In genomic region chr14:95140060-95140858, GRCh38 we compare ENCODE assay signal across 11 cellular contexts. TPM values are rescaled to one million over a fixed set of nuclear protein-coding genes. Genes with fewer than 3 reads are reported as not detected.
DNase-seq lines count a peak whose midpoint lies in the region; ATAC-seq, FAIRE-seq and TF ChIP-seq lines count a peak whose summit lies in the region.
"Had no signal": no experiment of that assay in that cellular context is flagged by ENCODE, and none has a peak within 500 bp of the region (broad histone marks: within the 10 kb centered on the region; RNA-seq: fewer than 3 reads in every experiment).

No MANE protein-coding gene starts in this region.

- H3K27ac Mint-ChIP-seq in WTC11: peak overlapping the region; percentile 92
- H3K27ac Mint-ChIP-seq in CD8-positive, alpha-beta memory T cell: peak overlapping the region in 4 of 8 donors; percentile 38 to 66 (median 50)

- CTCF ChIA-PET in WTC11 (lab: Charles Lee): interaction anchor here (1.3 kb wide), 1 partner anchor 221 kb away, joined by 3 read pairs; no protein-coding TSS in a partner anchor
- CTCF ChIA-PET in CD8-positive, alpha-beta memory T cell (lab: Charles Lee): no interaction called here

- H3K27me3 ChIP-seq in CD8-positive, alpha-beta memory T cell (ENCODE audit: insufficient read depth, low read length, poor library complexity, severe bottlenecking): no peaks in the 10 kb centered on the region
- H3K27me3 ChIP-seq: pancreas had no signal

- no peaks in the 10 kb centered on the region for H3K27me3 Mint-ChIP-seq in activated T-cell treated with anti-CD3 and anti-CD28 coated beads, Interleukin-2, amount 50 U/mL, for 4 hours (ENCODE audit: low read depth)
- no peaks in the 10 kb centered on the region for H3K27me3 Mint-ChIP-seq in WTC11 (ENCODE audit: low read depth)
- peaks cover 0 to 2% of the 10 kb centered on the region in 2 donors for H3K27me3 Mint-ChIP-seq in CD8-positive, alpha-beta memory T cell

- peak overlapping the region; percentile 24 for H3K4me3 Mint-ChIP-seq in activated T-cell treated with anti-CD3 and anti-CD28 coated beads, Interleukin-2, amount 50 U/mL, for 4 hours
- H3K4me3 Mint-ChIP-seq in WTC11: no peak overlapping the region
- H3K4me3 Mint-ChIP-seq in CD8-positive, alpha-beta memory T cell: no peak overlapping the region

- peaks cover 81% of the 10 kb centered on the region for H3K4me1 Mint-ChIP-seq in activated T-cell treated with anti-CD3 and anti-CD28 coated beads, Interleukin-2, amount 50 U/mL, for 4 hours (ENCODE audit: low read depth)
- H3K4me1 Mint-ChIP-seq in WTC11: peaks cover 73% of the 10 kb centered on the region
- H3K4me1 Mint-ChIP-seq in CD8-positive, alpha-beta memory T cell: peaks cover 76 to 92% (median 91%) of the 10 kb centered on the region in 3 donors

- H3K27ac ChIP-seq in temporal lobe (ENCODE audit: low read depth, low read length): peak overlapping the region; percentile 94
- no peak overlapping the region for H3K27ac ChIP-seq in CD8-positive, alpha-beta memory T cell (ENCODE audit: low read depth, low read length)
- H3K27ac ChIP-seq: RWPE1 had no signal

- H3K36me3 Mint-ChIP-seq in activated T-cell treated with anti-CD3 and anti-CD28 coated beads, Interleukin-2, amount 50 U/mL, for 4 hours (ENCODE audit: insufficient read depth): peaks cover 29% of the 10 kb centered on the region
- H3K36me3 Mint-ChIP-seq in WTC11: peaks cover 14% of the 10 kb centered on the region
- peaks cover 9 to 12% (median 12%) of the 10 kb centered on the region in 3 donors for H3K36me3 Mint-ChIP-seq in CD8-positive, alpha-beta memory T cell

- peaks cover 22% of the 10 kb centered on the region for H3K4me1 ChIP-seq in CD8-positive, alpha-beta memory T cell (ENCODE audit: insufficient read depth, low read length)

- TF ChIP-seq CTCF in WTC11 (IDR thresholded peaks at IDR 0.05): no peak

- no peak overlapping the region for H3K4me3 ChIP-seq in CD8-positive, alpha-beta memory T cell (ENCODE audit: low read length)
- H3K4me3 ChIP-seq: pancreas had no signal

- POLR2A ChIA-PET in WTC11 (lab: Charles Lee): no interaction called here
- POLR2A ChIA-PET in CD8-positive, alpha-beta memory T cell (lab: Charles Lee): no interaction called here

- no peak for DNase-seq in activated T-cell treated with anti-CD3 and anti-CD28 coated beads, Interleukin-2, amount 50 U/mL, for 4 hours
- no peak for DNase-seq in activated T-cell treated with anti-CD3 and anti-CD28 coated beads for 4 hours
- DNase-seq in WTC11 (ENCODE audit: low spot score): no peak
- DNase-seq in NCI-H128 (lab: John Stamatoyannopoulos, UW; ENCODE audit: unreplicated experiment): no peak
- DNase-seq in CD8-positive, alpha-beta memory T cell: no peak
- DNase-seq in GDM1 (lab: John Stamatoyannopoulos, UW): no peak
- DNase-seq: activated effector memory CD4-positive, alpha-beta T cell treated with Interleukin-2 at 50 U/mL for 16 hours; pancreas had no signal

- ATAC-seq in activated T-cell treated with anti-CD3 and anti-CD28 coated beads, Interleukin-2, amount 50 U/mL, for 4 hours: peak; percentile 46 to 51
- ATAC-seq in WTC11: no peak

- no peaks in the 10 kb centered on the region for H3K36me3 ChIP-seq in CD8-positive, alpha-beta memory T cell (ENCODE audit: insufficient read depth, low read length)
- H3K36me3 ChIP-seq: pancreas had no signal

- H3K9me3 ChIP-seq in CD8-positive, alpha-beta memory T cell (ENCODE audit: low read length): peaks cover 6% of the 10 kb centered on the region
- H3K9me3 ChIP-seq: pancreas had no signal

- H3K9me3 Mint-ChIP-seq in activated T-cell treated with anti-CD3 and anti-CD28 coated beads, Interleukin-2, amount 50 U/mL, for 4 hours: peaks cover 6% of the 10 kb centered on the region
- H3K9me3 Mint-ChIP-seq in WTC11: peaks cover 11% of the 10 kb centered on the region
- H3K9me3 Mint-ChIP-seq in CD8-positive, alpha-beta memory T cell: peaks cover 0 to 10% (median 8%) of the 10 kb centered on the region in 5 donors

- peak; percentile 24 for FAIRE-seq in islet of Langerhans (lab: Jason Lieb, UNC)

TF ChIP-seq in WTC11, 78 proteins besides CTCF, POLR2A, EP300 and RAD21:
- no peak for TF ChIP-seq FOXK1 (CRISPR knock-in tag; IDR thresholded peaks at IDR 0.05)
- TF ChIP-seq, protein P1, sequence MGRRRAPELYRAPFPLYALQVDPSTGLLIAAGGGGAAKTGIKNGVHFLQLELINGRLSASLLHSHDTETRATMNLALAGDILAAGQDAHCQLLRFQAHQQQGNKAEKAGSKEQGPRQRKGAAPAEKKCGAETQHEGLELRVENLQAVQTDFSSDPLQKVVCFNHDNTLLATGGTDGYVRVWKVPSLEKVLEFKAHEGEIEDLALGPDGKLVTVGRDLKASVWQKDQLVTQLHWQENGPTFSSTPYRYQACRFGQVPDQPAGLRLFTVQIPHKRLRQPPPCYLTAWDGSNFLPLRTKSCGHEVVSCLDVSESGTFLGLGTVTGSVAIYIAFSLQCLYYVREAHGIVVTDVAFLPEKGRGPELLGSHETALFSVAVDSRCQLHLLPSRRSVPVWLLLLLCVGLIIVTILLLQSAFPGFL (CRISPR knock-in tag; IDR thresholded peaks at IDR 0.05; ENCODE audit: borderline replicate concordance): no peak

RNA-seq across cellular contexts. Expression of gene DICER1, which starts 17.1 kb away (rescaled TPM):
- 10 to 100 TPM; 43.7 to 49.7 (median 46.2) TPM for total RNA-seq in activated T-cell treated with anti-CD3 and anti-CD28 coated beads, Interleukin-2, amount 50 U/mL, for 4 hours
- 56.0 to 62.0 TPM (median 56.5 TPM) in 3 replicates for total RNA-seq in WTC11 (2021)
- total RNA-seq in temporal lobe: 102 TPM
- 10 to 100 TPM; 57.9 to 62.0 TPM for total RNA-seq in CD8-positive, alpha-beta memory T cell
- polyA plus RNA-seq in CD8-positive, alpha-beta memory T cell: 15.0 TPM
